In the genomic region with DNA sequence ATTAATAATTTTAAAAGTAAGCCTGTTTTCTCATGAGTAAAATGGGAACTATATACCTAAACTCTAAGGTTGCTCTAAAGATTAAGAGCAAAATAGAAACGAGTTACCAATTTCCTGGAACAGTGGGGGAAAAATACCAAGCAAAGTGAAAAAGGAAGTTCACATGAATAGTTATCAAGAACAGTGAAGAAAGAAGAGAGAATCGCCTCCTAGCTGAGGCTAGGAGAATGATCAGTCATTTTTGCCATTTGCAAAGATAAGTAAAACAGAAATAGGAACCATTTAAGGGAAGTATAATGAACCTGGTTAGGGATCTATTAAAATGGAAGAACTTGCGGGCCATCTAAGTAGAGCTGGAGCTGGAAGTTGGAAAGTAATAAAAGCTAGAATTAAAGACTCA, we compare ENCODE assay signal across 9 cellular contexts. TPM values are rescaled to one million over a fixed set of nuclear protein-coding genes. Genes with fewer than 3 reads are reported as not detected.
DNase-seq lines count a peak whose midpoint lies in the region; ATAC-seq and TF ChIP-seq lines count a peak whose summit lies in the region.
"Had no signal": no experiment of that assay in that cellular context is flagged by ENCODE, and none has a peak within 500 bp of the region (broad histone marks: within the 10 kb centered on the region; RNA-seq: fewer than 3 reads in every experiment).

No MANE protein-coding gene starts in this region.

- H3K36me3 Mint-ChIP-seq in CD14-positive monocyte = no peaks in the 10 kb centered on the region
- H3K36me3 Mint-ChIP-seq in chondrocyte (ENCODE audit: low read depth) = peaks cover 2% of the 10 kb centered on the region
- H3K36me3 Mint-ChIP-seq in type B pancreatic cell = no peaks in the 10 kb centered on the region

- peaks cover under 1 to 7% (median 2%) of the 10 kb centered on the region in 3 donors for H3K27me3 Mint-ChIP-seq in CD14-positive monocyte (ENCODE audit: low read depth in 3 of 3)
- peaks cover 3% of the 10 kb centered on the region for H3K27me3 Mint-ChIP-seq in chondrocyte (ENCODE audit: low read depth)
- H3K27me3 Mint-ChIP-seq in type B pancreatic cell = peaks cover 3% of the 10 kb centered on the region

- peak; percentile 78 for ATAC-seq in GM21390 (IDR thresholded peaks at IDR 0.05; ENCODE audit: unreplicated experiment)

- no peak for DNase-seq in CD14-positive monocyte (ENCODE audit: low spot score)
- DNase-seq in NB4 (ENCODE audit: low read depth) = peak; percentile 71
- DNase-seq in chondrocyte (ENCODE audit: low spot score) = no peak
- DNase-seq in NCI-H2171 (lab: John Stamatoyannopoulos, UW) = no peak
- no peak for DNase-seq in NCI-H2029 treated with DMSO at 0.1 percent for 48 hours (lab: John Stamatoyannopoulos, UW)
- DNase-seq in Peyer's patch = no peak
- no peak for DNase-seq in type B pancreatic cell (ENCODE audit: extremely low spot score, unreplicated experiment)
- DNase-seq: cortex of kidney had no signal

- no peak for TF ChIP-seq POLR2A in NB4 (IDR thresholded peaks at IDR 0.05; ENCODE audit: extremely low read depth, insufficient read length)
- no peak for TF ChIP-seq POLR2A in Peyer's patch (IDR thresholded peaks at IDR 0.05)

- no peaks in the 10 kb centered on the region for H3K27me3 ChIP-seq in Peyer's patch

- no peak overlapping the region for H3K4me3 ChIP-seq in NB4 (ENCODE audit: low read depth, low read length)
- no peak overlapping the region for H3K4me3 ChIP-seq in Peyer's patch

- peak overlapping the region in 1 of 4 donors; percentile 65 for H3K27ac ChIP-seq in Peyer's patch

- H3K4me1 Mint-ChIP-seq in CD14-positive monocyte = peaks cover 18% of the 10 kb centered on the region
- peaks cover 11% of the 10 kb centered on the region for H3K4me1 Mint-ChIP-seq in chondrocyte (ENCODE audit: low read depth)
- H3K4me1 Mint-ChIP-seq in type B pancreatic cell (ENCODE audit: unreplicated experiment) = peaks cover 6% of the 10 kb centered on the region

- intact Hi-C loops in CD14-positive monocyte (cut with micrococcal nuclease) = loop anchor here in 1 of 2 donors (5.0 kb wide), 1 partner anchor 110 kb away; no protein-coding TSS in a partner anchor

- TF ChIP-seq CTCF in CD14-positive monocyte (IDR thresholded peaks at IDR 0.05) = peak; percentile 36
- TF ChIP-seq CTCF in NB4 (IDR thresholded peaks at IDR 0.05; ENCODE audit: low read depth, low read length) = peak; percentile 13
- peak; percentile 39 for TF ChIP-seq CTCF in chondrocyte (IDR thresholded peaks at IDR 0.05)
- peak in 1 of 6 experiments; percentile 20 for TF ChIP-seq CTCF in Peyer's patch (IDR thresholded peaks at IDR 0.05)
- TF ChIP-seq CTCF in type B pancreatic cell (conservative IDR thresholded peaks at IDR 0.05) = no peak

- H3K9me3 Mint-ChIP-seq in CD14-positive monocyte = peaks cover 0 to 4% (median 0%) of the 10 kb centered on the region in 7 donors
- H3K9me3 Mint-ChIP-seq in chondrocyte (ENCODE audit: low read depth) = no peaks in the 10 kb centered on the region
- H3K9me3 Mint-ChIP-seq in type B pancreatic cell = no peaks in the 10 kb centered on the region

- peak overlapping the region in 1 of 2 donors; percentile 49 for H3K4me3 Mint-ChIP-seq in CD14-positive monocyte
- no peak overlapping the region for H3K4me3 Mint-ChIP-seq in chondrocyte (ENCODE audit: unreplicated experiment)
- no peak overlapping the region for H3K4me3 Mint-ChIP-seq in type B pancreatic cell

- no peaks in the 10 kb centered on the region for H3K36me3 ChIP-seq in Peyer's patch

- H3K4me1 ChIP-seq in Peyer's patch = peaks cover 0 to 8% (median 0%) of the 10 kb centered on the region in 4 donors

- H3K27ac Mint-ChIP-seq in CD14-positive monocyte (no peak overlapping the region), chondrocyte (ENCODE audit: unreplicated experiment) (no peak overlapping the region), type B pancreatic cell (no peak overlapping the region)

- H3K9me3 ChIP-seq in Peyer's patch = no peaks in the 10 kb centered on the region

RNA-seq across cellular contexts. Expression of a gene that starts 50.7 kb away (rescaled TPM):
- polyA plus RNA-seq in CD14-positive monocyte = under 1 TPM; 0.45 to 0.99 TPM
- total RNA-seq in chondrocyte = 261 to 304 TPM (median 302 TPM) in 3 replicates
- 10 to 100 TPM; 21.5 to 81.4 (median 51.2) TPM for total RNA-seq in Peyer's patch
- total RNA-seq in type B pancreatic cell (ENCODE audit: low replicate concordance) = 38.5 and 56.3 TPM in 2 replicates
